Comparison of ENCODE assay signal across 13 cellular contexts in the genomic region with DNA sequence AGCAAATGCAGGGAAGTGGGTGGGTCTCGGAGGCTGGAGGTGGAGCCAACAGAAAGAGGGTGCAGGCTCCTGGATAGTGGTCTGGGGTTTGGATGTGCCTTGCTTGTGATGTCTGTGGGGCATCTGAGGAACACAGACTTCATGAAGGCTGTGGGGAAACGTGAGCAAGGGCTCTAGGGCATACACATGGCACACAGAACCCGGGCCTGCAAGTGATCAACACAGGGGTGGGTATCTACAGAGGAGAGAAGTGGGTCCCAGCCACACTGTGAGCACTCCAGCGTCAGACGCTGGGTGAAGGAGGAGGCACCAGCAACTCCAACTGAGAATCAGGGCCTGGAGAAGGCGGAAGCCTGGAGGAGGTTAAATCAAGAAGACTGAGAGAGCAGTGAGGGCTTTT. TPM values are rescaled to one million over a fixed set of nuclear protein-coding genes. Genes with fewer than 3 reads are reported as not detected.
DNase-seq lines count a peak whose midpoint lies in the region; FAIRE-seq and TF ChIP-seq lines count a peak whose summit lies in the region.
"Had no signal": no experiment of that assay in that cellular context is flagged by ENCODE, and none has a peak within 500 bp of the region (broad histone marks: within the 10 kb centered on the region; RNA-seq: fewer than 3 reads in every experiment).

No MANE protein-coding gene starts in this region.

- TF ChIP-seq CTCF in astrocyte (IDR thresholded peaks at IDR 0.05; ENCODE audit: insufficient read depth, low read depth, low read length) (no peak), neural crest cell (conservative IDR thresholded peaks at IDR 0.05) (no peak)

- peak overlapping the region; percentile 60 to 91 (median 86) for H3K4me3 Mint-ChIP-seq in CD4-positive, alpha-beta memory T cell
- peak overlapping the region; percentile 35 for H3K4me3 Mint-ChIP-seq in astrocyte (ENCODE audit: unreplicated experiment)
- H3K4me3 Mint-ChIP-seq in neural crest cell: peak overlapping the region; percentile 69

- peaks cover 8 to 57% (median 37%) of the 10 kb centered on the region in 4 donors for H3K4me1 Mint-ChIP-seq in CD4-positive, alpha-beta memory T cell
- peaks cover 4% of the 10 kb centered on the region for H3K4me1 Mint-ChIP-seq in astrocyte (ENCODE audit: low read depth, unreplicated experiment)
- H3K4me1 Mint-ChIP-seq in neural crest cell: peaks cover 22% of the 10 kb centered on the region

- H3K4me2 ChIP-seq in astrocyte (ENCODE audit: low read length): no peak overlapping the region

- peaks cover 0 to 11% of the 10 kb centered on the region in 2 donors for H3K36me3 Mint-ChIP-seq in CD4-positive, alpha-beta memory T cell
- H3K36me3 Mint-ChIP-seq in astrocyte (ENCODE audit: low read depth, unreplicated experiment) (peaks cover 10% of the 10 kb centered on the region), neural crest cell (ENCODE audit: low read depth) (peaks cover 10% of the 10 kb centered on the region)

- no peak overlapping the region for H3K27ac ChIP-seq in CD4-positive, alpha-beta memory T cell (ENCODE audit: low read depth, low read length)
- H3K27ac ChIP-seq in astrocyte (ENCODE audit: low read depth, low read length): no peak overlapping the region
- H3K27ac ChIP-seq: breast epithelium, testis had no signal

- no peak for DNase-seq in CD4-positive, alpha-beta memory T cell
- peak; percentile 6 for DNase-seq in HuH-7.5 (ENCODE audit: low spot score)
- DNase-seq in astrocyte (ENCODE audit: low read depth): no peak
- DNase-seq in neural crest cell (ENCODE audit: low read depth, low spot score): no peak
- no peak for DNase-seq in EL
- no peak for DNase-seq in A172 (ENCODE audit: low spot score)
- DNase-seq in effector CD8-positive, alpha-beta T cell (lab: John Stamatoyannopoulos, UW): no peak
- DNase-seq in iPS-NIHi7 (ENCODE audit: extremely low spot score): no peak
- DNase-seq: NCI-H1694 treated with DMSO at 0.1 percent for 48 hours, NCI-H526 treated with DMSO at 0.1 percent for 48 hours, testis had no signal

- FAIRE-seq in astrocyte (lab: Jason Lieb, UNC): no peak
- FAIRE-seq: small intestine had no signal

- H3K27ac Mint-ChIP-seq in CD4-positive, alpha-beta memory T cell: peak overlapping the region in 6 of 7 donors; percentile 42 to 97 (median 81)
- H3K27ac Mint-ChIP-seq in astrocyte (ENCODE audit: unreplicated experiment) (no peak overlapping the region), neural crest cell (ENCODE audit: unreplicated experiment) (peak overlapping the region; percentile 83)

- POLR2A ChIA-PET in CD4-positive, alpha-beta memory T cell (lab: Charles Lee; ENCODE audit: partially characterized antibody): interaction anchor here (1.6 to 5.2 kb wide), 4 partner anchors 8 to 44 kb away, joined by 5 to 45 read pairs (median 34); a partner anchor contains a TSS

- intact Hi-C loops in CD4-positive, alpha-beta memory T cell (cut with micrococcal nuclease): no loop called here

- no peak overlapping the region for H3K4me3 ChIP-seq in CD4-positive, alpha-beta memory T cell (ENCODE audit: low read length in 2 of 2)
- no peak overlapping the region for H3K4me3 ChIP-seq in astrocyte (ENCODE audit: insufficient read depth, low read depth, low read length)

- no peaks in the 10 kb centered on the region for H3K36me3 ChIP-seq in CD4-positive, alpha-beta memory T cell (ENCODE audit: insufficient read depth, low read length)
- no peaks in the 10 kb centered on the region for H3K36me3 ChIP-seq in astrocyte (ENCODE audit: insufficient read depth, low read length)
- H3K36me3 ChIP-seq: breast epithelium had no signal

- peaks cover 8% of the 10 kb centered on the region for H4K20me1 ChIP-seq in astrocyte (ENCODE audit: insufficient read depth, low read length)

- H3K27me3 Mint-ChIP-seq in CD4-positive, alpha-beta memory T cell: no peaks in the 10 kb centered on the region
- H3K27me3 Mint-ChIP-seq in astrocyte (ENCODE audit: low read depth, unreplicated experiment) (no peaks in the 10 kb centered on the region), neural crest cell (ENCODE audit: low read depth) (peaks cover 4% of the 10 kb centered on the region)

- peaks cover 47% of the 10 kb centered on the region for H3K4me1 ChIP-seq in CD4-positive, alpha-beta memory T cell (ENCODE audit: insufficient read depth, low read length)
- H3K4me1 ChIP-seq in astrocyte (ENCODE audit: insufficient read depth, low read length): peaks cover 27% of the 10 kb centered on the region

- no peak overlapping the region for H2AFZ ChIP-seq in astrocyte (ENCODE audit: low read depth, low read length)

- peaks cover 0 to under 1% (median 0%) of the 10 kb centered on the region in 8 donors for H3K9me3 Mint-ChIP-seq in CD4-positive, alpha-beta memory T cell
- H3K9me3 Mint-ChIP-seq in astrocyte (ENCODE audit: unreplicated experiment) (peaks cover 2% of the 10 kb centered on the region), neural crest cell (no peaks in the 10 kb centered on the region)

- H3K79me2 ChIP-seq in astrocyte (ENCODE audit: insufficient read depth, low read length): peaks cover 3% of the 10 kb centered on the region

- H3K9ac ChIP-seq in astrocyte (ENCODE audit: low read length): no peak overlapping the region

- H3K9me3 ChIP-seq in CD4-positive, alpha-beta memory T cell (ENCODE audit: control insufficient read depth in 1 of 2, low read length in 2 of 2): no peaks in the 10 kb centered on the region
- H3K9me3 ChIP-seq in astrocyte (ENCODE audit: insufficient read depth, low read depth, low read length): no peaks in the 10 kb centered on the region
- H3K9me3 ChIP-seq: breast epithelium, testis had no signal

- CTCF ChIA-PET in CD4-positive, alpha-beta memory T cell (lab: Charles Lee; ENCODE audit: partially characterized antibody): interaction anchor here (3.1 kb wide), 1 partner anchor 44 kb away, joined by 12 read pairs; a partner anchor contains a TSS

- H3K27me3 ChIP-seq in CD4-positive, alpha-beta memory T cell (ENCODE audit: insufficient read depth, low read length): no peaks in the 10 kb centered on the region
- peaks cover 10% of the 10 kb centered on the region for H3K27me3 ChIP-seq in astrocyte (ENCODE audit: insufficient read depth, low read length)
- H3K27me3 ChIP-seq: breast epithelium, testis had no signal

RNA-seq across cellular contexts. Expression of a gene that starts 5.4 kb away (rescaled TPM):
- 10 to 100 TPM; 55.1 to 58.3 TPM for total RNA-seq in CD4-positive, alpha-beta memory T cell
- polyA plus RNA-seq in CD4-positive, alpha-beta memory T cell: 10 to 100 TPM; 12.4 to 23.8 TPM
- 106 and 113 TPM in 2 replicates for total RNA-seq in astrocyte
- total RNA-seq in neural crest cell: 113 and 119 TPM in 2 replicates
- 141 and 145 TPM in 2 replicates for total RNA-seq in A172 (2014; rRNA removed; shearing (Covaris generic))

RNA-seq across cellular contexts. Expression of a gene that starts 8.9 kb away (rescaled TPM):
- 10 to 100 TPM; 81.1 to 88.4 TPM for total RNA-seq in CD4-positive, alpha-beta memory T cell
- 100 to 1,000 TPM; 200 to 238 TPM for polyA plus RNA-seq in CD4-positive, alpha-beta memory T cell
- 71.3 and 80.0 TPM in 2 replicates for total RNA-seq in astrocyte
- total RNA-seq in neural crest cell: 61.6 and 64.6 TPM in 2 replicates
- total RNA-seq in A172 (2014; rRNA removed; shearing (Covaris generic)): 32.1 and 48.2 TPM in 2 replicates

RNA-seq across cellular contexts. Expression of a gene that starts 9.3 kb away (rescaled TPM):
- total RNA-seq in CD4-positive, alpha-beta memory T cell: 10 to 100 TPM; 42.7 to 44.4 TPM
- 1 to 10 TPM; 5.2 to 8.9 TPM for polyA plus RNA-seq in CD4-positive, alpha-beta memory T cell
- total RNA-seq in astrocyte (14.7 and 17.4 TPM in 2 replicates), neural crest cell (40.5 and 43.3 TPM in 2 replicates)
- total RNA-seq in A172 (2014; rRNA removed; shearing (Covaris generic)): 17.4 and 17.8 TPM in 2 replicates

RNA-seq across cellular contexts. Expression of a gene that starts 20.0 kb away (rescaled TPM):
- 100 to 1,000 TPM; 342 to 348 TPM for total RNA-seq in CD4-positive, alpha-beta memory T cell
- 10 to 100 TPM; 19.4 to 70.9 TPM for polyA plus RNA-seq in CD4-positive, alpha-beta memory T cell
- total RNA-seq in astrocyte (339 and 351 TPM in 2 replicates), neural crest cell (964 and 1,000 TPM in 2 replicates)
- total RNA-seq in A172 (2014; rRNA removed; shearing (Covaris generic)): 545 and 619 TPM in 2 replicates

RNA-seq across cellular contexts. Expression of a gene that starts 44.2 kb away (rescaled TPM):
- 10 to 100 TPM; 19.8 TPM for total RNA-seq in CD4-positive, alpha-beta memory T cell
- polyA plus RNA-seq in CD4-positive, alpha-beta memory T cell: 1 to 10 TPM; 1.9 to 6.2 TPM
- total RNA-seq in astrocyte: 16.2 and 16.3 TPM in 2 replicates
- total RNA-seq in neural crest cell: 24.1 and 27.3 TPM in 2 replicates
- total RNA-seq in A172 (2014; rRNA removed; shearing (Covaris generic)): 9.0 and 11.9 TPM in 2 replicates

Comparison
In these comparisons a context has a peak if more than half of its experiments do, and no peak if none do; other contexts are left out.
1. H3K4me3 Mint-ChIP-seq: peak in every context shown above with its lines; median percentile 86 in CD4-positive, alpha-beta memory T cell; 69 in neural crest cell; 35 in astrocyte.